8 cellular contexts compared by ENCODE assay signal in the genomic region with DNA sequence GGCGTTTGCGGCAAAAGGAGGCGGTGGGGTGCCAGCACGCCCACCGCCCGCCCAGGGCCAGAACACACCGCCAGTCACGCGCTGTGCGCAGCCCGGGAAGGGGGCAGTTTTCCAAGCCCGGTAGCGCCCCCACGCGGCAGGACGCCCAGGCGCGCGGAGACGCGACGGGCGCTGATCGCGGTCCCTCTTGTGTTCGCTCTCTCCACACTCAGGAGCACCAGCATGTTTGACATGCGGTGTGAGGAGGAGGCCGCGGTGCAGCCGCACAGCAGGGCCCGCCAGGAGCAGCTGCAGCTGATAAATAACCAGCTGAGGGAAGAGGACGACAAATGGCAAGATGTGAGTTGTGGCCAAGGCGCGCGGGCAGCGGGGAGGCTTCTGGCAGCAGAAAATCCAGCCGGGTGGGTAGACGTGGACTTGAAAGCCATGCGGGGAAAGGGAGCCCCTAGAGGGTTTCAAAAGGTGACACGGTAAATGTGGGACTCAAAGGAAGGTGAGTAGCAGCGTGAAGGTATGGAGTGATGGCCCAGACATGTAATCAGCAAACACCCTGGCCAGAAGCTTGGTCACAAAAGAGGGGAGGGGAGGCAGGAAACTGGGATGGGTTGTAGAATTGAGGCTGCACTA.
A peak's percentile ranks its signal among the peaks of the same experiment; 100 is the strongest.
DNase-seq lines count a peak whose midpoint lies in the region; ATAC-seq and TF ChIP-seq lines count a peak whose summit lies in the region.

No MANE protein-coding gene starts in this region.

- CTCF ChIA-PET in AG04449 (lab: Yijun Ruan, JAX), result interaction anchor here (0.7 to 3.4 kb wide), 12 partner anchors 11 to 720 kb away, joined by 3 to 47 read pairs (median 4); no protein-coding TSS in a partner anchor

- ATAC-seq in HG02571 (IDR thresholded peaks at IDR 0.05; ENCODE audit: unreplicated experiment) (no peak), GM21529 (IDR thresholded peaks at IDR 0.05; ENCODE audit: unreplicated experiment) (no peak)

- peak; percentile 82 for TF ChIP-seq CTCF in AG04449 (IDR thresholded peaks at IDR 0.05; ENCODE audit: insufficient read depth, low read length, missing control alignments)

- H3K4me3 ChIP-seq in AG04449 (ENCODE audit: low read depth, low read length), result no peak overlapping the region

- DNase-seq in AG04449 (ENCODE audit: low read depth, low spot score), result no peak
- peak; percentile 31 for DNase-seq in HPDE6-E6E7 (ENCODE audit: extremely low spot score)
- peak; percentile 41 for DNase-seq in cerebellar cortex (ENCODE audit: low spot score)
- DNase-seq in islet precursor cell, result peak; percentile 93
- DNase-seq in stimulated activated CD4-positive, alpha-beta T cell treated with anti-CD3 and anti-CD28 coated beads, Interleukin-2, amount 100 ng/mL, for 24 hours, result peak; percentile 18 to 39
- DNase-seq in NOMO-1 treated with DMSO at 0.1 percent for 48 hours (lab: John Stamatoyannopoulos, UW; ENCODE audit: unreplicated experiment), result no peak

- POLR2A ChIA-PET in AG04449 (lab: Yijun Ruan, JAX), result no interaction called here

Comparison
In these comparisons a context has a peak if more than half of its experiments do, and no peak if none do; other contexts are left out.
1. DNase-seq: peak in HPDE6-E6E7 (single experiment), cerebellar cortex (single experiment), islet precursor cell (single experiment) and stimulated activated CD4-positive, alpha-beta T cell treated with anti-CD3 and anti-CD28 coated beads, Interleukin-2, amount 100 ng/mL, for 24 hours (2 of 2); none in AG04449 (single experiment) and NOMO-1 treated with DMSO at 0.1 percent for 48 hours (single experiment).